ENCODE assay signal across 8 cellular contexts in the genomic region with DNA sequence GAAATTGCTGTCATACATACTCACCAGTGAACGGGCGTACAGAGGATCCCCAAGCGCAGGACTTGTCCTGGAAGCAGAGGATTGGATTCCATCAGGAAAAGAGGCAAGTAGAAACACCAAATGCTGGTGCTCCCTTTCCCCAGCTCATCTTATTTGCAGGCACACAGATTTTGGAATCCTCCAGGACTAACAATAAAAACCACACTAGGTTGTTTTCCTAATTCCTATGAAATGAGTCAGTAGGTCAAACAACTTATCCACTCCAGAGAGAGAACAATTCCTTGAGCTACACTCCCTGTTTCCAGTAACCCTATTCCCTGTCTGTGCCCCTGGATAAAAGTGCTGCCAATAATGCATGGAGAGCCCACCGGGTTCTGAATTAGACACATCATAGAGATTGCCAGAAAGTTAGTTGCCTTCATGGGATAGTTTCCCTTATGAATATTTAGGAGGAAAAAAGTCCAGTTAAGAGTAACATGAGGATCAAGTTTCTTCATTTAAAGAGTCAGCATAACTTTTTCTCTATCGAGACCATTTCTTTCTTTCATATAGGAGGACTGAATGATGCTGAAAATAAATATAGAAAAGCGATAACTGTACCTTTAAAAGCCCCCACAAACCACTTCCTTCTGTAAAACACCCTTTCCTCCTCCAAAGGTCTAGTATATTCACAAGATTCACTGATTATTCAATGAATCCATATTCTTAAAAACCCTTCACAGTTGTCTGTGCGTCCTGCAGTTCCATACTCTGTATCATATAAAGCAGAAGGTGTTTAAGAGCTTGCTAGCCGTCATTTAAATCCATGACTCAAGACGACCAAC.
DNase-seq lines count a peak whose midpoint lies in the region; ATAC-seq, FAIRE-seq and TF ChIP-seq lines count a peak whose summit lies in the region.

No MANE protein-coding gene starts in this region.

- no peaks in the 10 kb centered on the region for H3K36me3 ChIP-seq in endocrine pancreas (ENCODE audit: control insufficient read depth, insufficient read depth, low read length)

- peak overlapping the region; percentile 19 for H3K4me3 ChIP-seq in endocrine pancreas (ENCODE audit: control insufficient read depth, insufficient read depth, low read length)

- no peaks in the 10 kb centered on the region for H3K27me3 ChIP-seq in endocrine pancreas (ENCODE audit: control insufficient read depth, insufficient read depth, low read length)

- H3K4me1 Mint-ChIP-seq in osteocyte (ENCODE audit: unreplicated experiment) = peaks cover 83% of the 10 kb centered on the region

- TF ChIP-seq CTCF in osteocyte (IDR thresholded peaks at IDR 0.05) = no peak

- H3K27ac Mint-ChIP-seq in osteocyte (ENCODE audit: unreplicated experiment) = peak overlapping the region; percentile 97

- no peaks in the 10 kb centered on the region for H3K36me3 Mint-ChIP-seq in osteocyte (ENCODE audit: unreplicated experiment)

- H3K4me1 ChIP-seq in endocrine pancreas (ENCODE audit: control insufficient read depth, insufficient read depth, low read length) = peaks cover 10% of the 10 kb centered on the region

- no peaks in the 10 kb centered on the region for H3K9me3 ChIP-seq in endocrine pancreas (ENCODE audit: control insufficient read depth, low read length)

- H3K27me3 Mint-ChIP-seq in osteocyte (ENCODE audit: unreplicated experiment) = no peaks in the 10 kb centered on the region

- ATAC-seq in GM21576 (IDR thresholded peaks at IDR 0.05; ENCODE audit: unreplicated experiment) (peak; percentile 2), GM21381 (IDR thresholded peaks at IDR 0.05; ENCODE audit: unreplicated experiment) (no peak), HG03439 (IDR thresholded peaks at IDR 0.05; ENCODE audit: unreplicated experiment) (no peak)

- DNase-seq in AG08395 (ENCODE audit: low spot score) (peak; percentile 58), RCC 7860 (ENCODE audit: low spot score) (peak; percentile 88), osteocyte (ENCODE audit: extremely low spot score, unreplicated experiment) (no peak), hepatic stellate cell (ENCODE audit: low spot score) (no peak)

- no peak overlapping the region for H3K9ac ChIP-seq in endocrine pancreas (ENCODE audit: control insufficient read depth, insufficient read depth, low read length)

- peak; percentile 77 for FAIRE-seq in RCC 7860 (lab: Jason Lieb, UNC)

- no peaks in the 10 kb centered on the region for H3K9me3 Mint-ChIP-seq in osteocyte (ENCODE audit: unreplicated experiment)

- H3K4me3 Mint-ChIP-seq in osteocyte (ENCODE audit: unreplicated experiment) = peak overlapping the region; percentile 77

Comparison
In these comparisons a context has a peak if more than half of its experiments do, and no peak if none do; other contexts are left out.
1. DNase-seq: peak in AG08395 (single experiment) and RCC 7860 (single experiment); none in osteocyte (single experiment) and hepatic stellate cell (single experiment).